Comparison of ENCODE assay signal across 23 cellular contexts in genomic region chr10:54091237-54091636, GRCh38.
"Had no signal": no experiment of that assay in that cellular context is flagged by ENCODE, and none has a peak within 500 bp of the region (broad histone marks: within the 10 kb centered on the region; RNA-seq: fewer than 3 reads in every experiment).

No MANE protein-coding gene starts in this region.

- H3K36me3 ChIP-seq: MG63, SJSA1 had no signal

- H3K27ac ChIP-seq: HL-60, RWPE1, SJSA1, SK-N-MC had no signal

- FAIRE-seq: HTR-8/SVneo had no signal

- H3K9me3 ChIP-seq: MG63 had no signal

- H3K4me3 ChIP-seq: MG63, SJSA1, SK-N-MC had no signal

- H3K4me1 ChIP-seq: SJSA1 had no signal

- H3K27me3 ChIP-seq: MG63, SJSA1 had no signal

- DNase-seq: Karpas-422, KBM-7, MG63, NCI-H1092, NCI-H1105 treated with DMSO at 0.1 percent for 48 hours, NCI-H1417 treated with DMSO at 0.1 percent for 48 hours, NCI-H187, NCI-H2029, NCI-H2081 treated with DMSO at 0.1 percent for 48 hours, NCI-H2171, NCI-H226, NCI-H446, NCI-H510A, NCI-H524 treated with DMSO at 0.1 percent for 48 hours, NCI-H69, NCI-H774, PC-3, SIG-M5 had no signal
